In the genomic region with DNA sequence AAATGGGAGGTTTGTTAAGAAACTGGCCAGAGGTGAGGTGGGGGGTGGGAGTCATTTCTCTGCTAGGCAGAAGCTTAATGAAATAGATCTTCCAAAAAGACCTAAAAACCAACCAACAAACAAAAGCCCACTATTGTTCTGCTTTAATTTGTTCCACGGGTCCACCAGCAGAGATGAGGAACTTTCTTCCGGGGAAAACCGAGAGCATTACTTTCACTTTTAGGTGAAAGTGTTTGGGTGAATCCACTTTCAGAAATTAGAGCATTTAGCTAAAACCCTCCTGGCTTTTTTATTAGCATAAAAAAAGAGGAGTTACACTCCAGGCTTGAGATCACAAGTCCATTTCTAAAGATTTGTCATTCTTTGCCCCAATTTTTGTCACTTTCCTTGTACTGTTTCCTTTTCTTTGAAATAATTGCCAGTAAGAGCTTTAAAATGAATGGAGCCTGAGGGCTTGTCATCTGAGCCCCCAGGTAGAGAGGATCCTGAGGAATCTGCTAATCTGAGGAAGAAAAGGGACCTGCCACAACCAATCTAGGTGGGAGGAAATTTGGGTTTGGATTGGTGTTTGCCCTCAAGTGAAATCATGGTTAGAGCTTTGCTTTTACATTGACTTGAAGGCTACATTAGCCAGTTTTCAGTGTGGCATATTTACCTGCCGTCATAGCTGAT, we compare ENCODE assay signal across 10 cellular contexts.
A peak's percentile ranks its signal among the peaks of the same experiment; 100 is the strongest.
DNase-seq lines count a peak whose midpoint lies in the region; ATAC-seq, FAIRE-seq and TF ChIP-seq lines count a peak whose summit lies in the region.
"Had no signal": no experiment of that assay in that cellular context is flagged by ENCODE, and none has a peak within 500 bp of the region (broad histone marks: within the 10 kb centered on the region; RNA-seq: fewer than 3 reads in every experiment).

No MANE protein-coding gene starts in this region.

- FAIRE-seq in HepG2 (lab: Jason Lieb, UNC) = no peak

- no peaks in the 10 kb centered on the region for H3K27me3 ChIP-seq in SK-N-SH (ENCODE audit: insufficient read depth)
- H3K27me3 ChIP-seq in HepG2 (ENCODE audit: control insufficient read depth in 1 of 2, insufficient read depth in 2 of 2, low read length in 2 of 2) = no peaks in the 10 kb centered on the region
- no peaks in the 10 kb centered on the region for H3K27me3 ChIP-seq in thyroid gland

- H3K9me2 ChIP-seq in SK-N-SH = no peaks in the 10 kb centered on the region

- BruUV-seq in HepG2 (replicated peaks; lab: Mats Ljungman, UMichigan) = no TSS peak

- H2AFZ ChIP-seq in SK-N-SH (ENCODE audit: low read depth) = peak overlapping the region; percentile 48; the same call in 1 of the 2 replicates
- H2AFZ ChIP-seq in HepG2 (ENCODE audit: low read length) = peak overlapping the region; percentile 27

- H3K4me1 ChIP-seq in SK-N-SH (ENCODE audit: control insufficient read depth in 1 of 2, insufficient read depth in 2 of 2, low read depth in 1 of 2, low read length in 1 of 2) (no peaks in the 10 kb centered on the region), HepG2 (ENCODE audit: insufficient read depth, low read length) (no peaks in the 10 kb centered on the region), thyroid gland (no peaks in the 10 kb centered on the region)

- H3K79me2 ChIP-seq in SK-N-SH (ENCODE audit: insufficient read depth) (no peaks in the 10 kb centered on the region), HepG2 (ENCODE audit: insufficient read depth, low read length) (no peaks in the 10 kb centered on the region)

- intact Hi-C loops in HepG2 (cut with micrococcal nuclease; ENCODE audit: unreplicated experiment) = no loop called here
- intact Hi-C loops in thyroid gland (cut with DNase I) = no loop called here

- in situ Hi-C loops in astrocyte of the cerebellum (cut with HindIII; ENCODE audit: low sequenced_read_pairs) = no loop called here
- in situ Hi-C loops in HepG2 (cut with HindIII; ENCODE audit: extremely low pct_ligation_motif_present, low pct_unique_long_range_greater_than_20kb) = no loop called here

- H3K4me2 ChIP-seq in SK-N-SH (no peak overlapping the region), HepG2 (ENCODE audit: low read depth, low read length) (peak overlapping the region; percentile 60)

- no peak for TF ChIP-seq RAD21 in SK-N-SH (IDR thresholded peaks at IDR 0.05; ENCODE audit: low read length)
- no peak for TF ChIP-seq RAD21 in HepG2 (CRISPR knock-in tag; IDR thresholded peaks at IDR 0.05)

- CTCF ChIA-PET in SK-N-SH (lab: Yijun Ruan, JAX) (interaction anchor here (1.0 kb wide), 1 partner anchor 1794 kb away, joined by 3 read pairs; no protein-coding TSS in a partner anchor), HepG2 (lab: Yijun Ruan, JAX; ENCODE audit: low intra/inter-chr PET ratio, low total read pairs) (no interaction called here), T-cell (lab: Charles Lee) (no interaction called here)

- H3K27me3 Mint-ChIP-seq in T-cell = no peaks in the 10 kb centered on the region

- WGBS in SK-N-SH (ENCODE audit: low lambda C conversion rate) = 64% methylated on average over 4 of the region's 4 CpGs
- 13% methylated on average over 4 of the region's 4 CpGs for WGBS in HepG2 (ENCODE audit: low lambda C conversion rate)
- WGBS in thyroid gland, 2 donors = 39 to 48% methylated on average over 4 of the region's 4 CpGs

- ATAC-seq in SK-N-SH treated with all-trans-retinoic acid at 6 μM for 48 hours (no peak), HepG2 (no peak), GM18511 (IDR thresholded peaks at IDR 0.05; ENCODE audit: unreplicated experiment) (no peak), T-cell (replicated peaks in 1 of 4) (no peak)
- ATAC-seq: activated T-cell treated with anti-CD3 and anti-CD28 coated beads, Interleukin-2, amount 50 U/mL, for 4 hours had no signal

- H3F3A ChIP-seq in SK-N-SH (replicated peaks; ENCODE audit: insufficient read depth) = no peaks in the 10 kb centered on the region

- peak overlapping the region in 1 of 2 experiments; percentile 6; a peak in 1 of 4 replicates for H3K4me3 ChIP-seq in SK-N-SH (ENCODE audit: low read depth in 2 of 2, low read length in 1 of 2)
- H3K4me3 ChIP-seq in astrocyte of the cerebellum (ENCODE audit: low read depth, low read length) = peak overlapping the region; percentile 36
- H3K4me3 ChIP-seq in HepG2 (replicated peaks in 1 of 3; ENCODE audit: insufficient read depth in 1 of 3, low read depth in 2 of 3, low read length in 3 of 3) = peak overlapping the region in 1 of 3 experiments; percentile 48; a peak in 4 of 6 replicates
- peak overlapping the region in 2 of 3 donors; percentile 2 to 50 for H3K4me3 ChIP-seq in thyroid gland (replicated peaks in 1 of 3)

- no peaks in the 10 kb centered on the region for H4K20me1 ChIP-seq in SK-N-SH (ENCODE audit: insufficient read depth)
- H4K20me1 ChIP-seq in HepG2 (ENCODE audit: insufficient read depth, low read length) = no peaks in the 10 kb centered on the region

- peak overlapping the region in 1 of 3 donors; percentile 14 for H3K4me3 Mint-ChIP-seq in T-cell
- H3K4me3 Mint-ChIP-seq: activated T-cell treated with anti-CD3 and anti-CD28 coated beads, Interleukin-2, amount 50 U/mL, for 4 hours had no signal

- H3K9ac ChIP-seq in SK-N-SH (no peak overlapping the region), HepG2 (ENCODE audit: insufficient read depth, low read depth, low read length) (peak overlapping the region; percentile 22; the same call in 1 of the 2 replicates)

- no peaks in the 10 kb centered on the region for H3K9me3 ChIP-seq in SK-N-SH
- peaks cover 26% of the 10 kb centered on the region for H3K9me3 ChIP-seq in HepG2 (ENCODE audit: low read length)
- H3K9me3 ChIP-seq in thyroid gland = no peaks in the 10 kb centered on the region

- H3K27ac Mint-ChIP-seq in T-cell = no peak overlapping the region

- no peak for TF ChIP-seq EP300 in SK-N-SH (IDR thresholded peaks at IDR 0.05; ENCODE audit: borderline replicate concordance in 1 of 2, low read depth in 1 of 2, low read length in 1 of 2)
- TF ChIP-seq EP300 in HepG2 (IDR thresholded peaks at IDR 0.05; ENCODE audit: low read depth in 2 of 2, low read length in 2 of 2) = no peak
- TF ChIP-seq EP300 in HepG2 (CRISPR knock-in tag; IDR thresholded peaks at IDR 0.05; ENCODE audit: borderline replicate concordance) = no peak

- no peaks in the 10 kb centered on the region for H3K36me3 ChIP-seq in SK-N-SH (replicated peaks in 1 of 2; ENCODE audit: control insufficient read depth in 1 of 2, insufficient read depth in 2 of 2, low read length in 1 of 2)
- H3K36me3 ChIP-seq in HepG2 (replicated peaks in 1 of 2; ENCODE audit: control insufficient read depth in 1 of 2, insufficient read depth in 2 of 2, low read length in 2 of 2) = no peaks in the 10 kb centered on the region
- no peaks in the 10 kb centered on the region for H3K36me3 ChIP-seq in thyroid gland

- TF ChIP-seq CTCF in SK-N-SH (IDR thresholded peaks at IDR 0.05) (no peak), astrocyte of the cerebellum (IDR thresholded peaks at IDR 0.05; ENCODE audit: low read depth, low read length, missing control alignments) (no peak), HepG2 (CRISPR knock-in tag; IDR thresholded peaks at IDR 0.05) (no peak), thyroid gland (IDR thresholded peaks at IDR 0.05) (no peak)

- H3K27ac ChIP-seq in SK-N-SH (ENCODE audit: low read depth in 2 of 2, low read length in 1 of 2) (no peak overlapping the region), HepG2 (ENCODE audit: extremely low read length, insufficient read depth, low read length) (no peak overlapping the region), thyroid gland (peak overlapping the region in 1 of 3 donors; percentile 27)
- H3K27ac ChIP-seq: C4-2B had no signal

- peaks cover 0 to 6% (median 2%) of the 10 kb centered on the region in 3 donors for H3K4me1 Mint-ChIP-seq in T-cell

- DNase-seq in SK-N-SH = no peak
- no peak for DNase-seq in astrocyte of the cerebellum (ENCODE audit: low read depth)
- no peak for DNase-seq in HepG2 (ENCODE audit: low spot score)
- DNase-seq in thyroid gland = no peak
- DNase-seq in T-cell = no peak
- no peak for DNase-seq in DMS 273 treated with DMSO at 0.1 percent for 48 hours (lab: John Stamatoyannopoulos, UW)
- DNase-seq: activated T-cell treated with anti-CD3 and anti-CD28 coated beads, Interleukin-2, amount 50 U/mL, for 4 hours had no signal

- POLR2A ChIA-PET in SK-N-SH (lab: Yijun Ruan, JAX) = no interaction called here
- POLR2A ChIA-PET in HepG2 (lab: Yijun Ruan, JAX) = no interaction called here
- POLR2A ChIA-PET in T-cell (lab: Charles Lee) = no interaction called here

- TF ChIP-seq POLR2A in HepG2 (IDR thresholded peaks at IDR 0.05; ENCODE audit: insufficient read depth in 1 of 2, low read depth in 2 of 2, low read length in 2 of 2) (no peak), thyroid gland (IDR thresholded peaks at IDR 0.05) (no peak)

- peaks cover 0 to 3% (median 2%) of the 10 kb centered on the region in 3 donors for H3K9me3 Mint-ChIP-seq in T-cell
- H3K9me3 Mint-ChIP-seq: activated T-cell treated with anti-CD3 and anti-CD28 coated beads, Interleukin-2, amount 50 U/mL, for 4 hours had no signal

- H3K36me3 Mint-ChIP-seq in T-cell = no peaks in the 10 kb centered on the region

TF ChIP-seq in SK-N-SH, 30 proteins besides CTCF, POLR2A, EP300 and RAD21 (continues in another document):
- no peak for TF ChIP-seq GABPA (IDR thresholded peaks at IDR 0.05; ENCODE audit: low read depth)
- TF ChIP-seq YY1 (IDR thresholded peaks at IDR 0.05; ENCODE audit: low read depth) = no peak

TF ChIP-seq in SK-N-SH treated with all-trans-retinoic acid at 6 μM for 48 hours, 23 proteins besides CTCF, POLR2A, EP300 and RAD21 (continues in another document):
- TF ChIP-seq ZFP3 (CRISPR knock-in tag; IDR thresholded peaks at IDR 0.05) = no peak
- TF ChIP-seq ZNF8 (CRISPR knock-in tag; IDR thresholded peaks at IDR 0.05) = no peak

TF ChIP-seq in HepG2, 621 proteins besides CTCF, POLR2A, EP300 and RAD21:
- TF ChIP-seq ARID2 (CRISPR knock-in tag; IDR thresholded peaks at IDR 0.05; ENCODE audit: borderline replicate concordance) = no peak
